8 cellular contexts compared by ENCODE assay signal in the genomic region with DNA sequence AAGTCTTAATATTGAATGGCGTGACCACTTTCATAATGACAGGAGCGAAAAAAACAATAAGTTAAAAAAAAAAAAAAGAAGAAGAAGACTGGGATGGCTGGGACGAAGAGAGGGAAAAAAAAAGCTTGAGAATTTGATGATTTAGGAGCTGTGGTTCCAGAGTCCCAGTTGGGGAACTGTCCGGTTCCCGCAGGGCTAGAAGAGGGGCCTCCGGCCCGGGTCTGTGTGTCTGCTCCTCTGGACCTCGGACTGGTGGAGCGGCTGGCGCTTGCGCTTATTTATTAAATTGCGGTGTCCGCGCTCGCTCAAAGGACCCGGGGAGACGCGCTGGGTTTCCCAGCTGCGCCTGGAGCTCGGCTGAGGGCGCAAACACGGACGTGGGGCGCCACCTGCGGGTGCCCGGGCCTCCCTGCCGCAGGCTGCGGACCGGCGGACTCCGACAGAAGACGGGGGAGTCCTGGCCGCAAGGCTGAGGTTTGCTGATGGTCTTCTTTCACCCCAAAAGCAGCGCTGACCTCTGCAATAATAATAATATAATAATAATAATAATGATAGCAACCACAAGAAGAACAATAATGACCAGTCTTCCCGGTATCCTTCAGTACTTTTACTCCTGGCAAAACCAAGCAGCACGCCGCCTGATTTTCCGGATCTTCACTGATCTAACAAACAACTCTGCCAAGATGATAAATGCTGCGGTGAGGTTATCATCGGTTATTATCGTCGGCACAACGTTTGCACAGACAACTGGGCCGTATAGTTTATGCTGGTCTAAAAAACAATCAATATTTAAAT. TPM values are rescaled to one million over a fixed set of nuclear protein-coding genes. Genes with fewer than 3 reads are reported as not detected.
DNase-seq lines count a peak whose midpoint lies in the region; ATAC-seq and TF ChIP-seq lines count a peak whose summit lies in the region.

A gene (minus strand): TSS at position 251 of the 795 bp plus-strand sequence. CDS start 2,182 bp downstream, outside the sequence.

- peak within 1 kb of the TSS in 3 of 8 donors; percentile 8 to 27 (median 16) for H3K4me3 Mint-ChIP-seq in CD4-positive, alpha-beta memory T cell

- H3K4me1 Mint-ChIP-seq in CD4-positive, alpha-beta memory T cell = peaks cover 0 to 17% (median 1%) of the 10 kb centered on the region in 4 donors

- DNase-seq in A673 (ENCODE audit: low spot score) = peak; percentile 86
- DNase-seq in NCI-H128 (lab: John Stamatoyannopoulos, UW; ENCODE audit: unreplicated experiment) = peak; percentile 79
- peak; percentile 56 for DNase-seq in fibroblast of the aortic adventitia (ENCODE audit: low read depth)
- DNase-seq in omental fat pad (ENCODE audit: low spot score) = no peak
- DNase-seq in CD4-positive, alpha-beta memory T cell = no peak

- POLR2A ChIA-PET in A673 (lab: Charles Lee; ENCODE audit: low non-redundant PET) = no interaction called here
- POLR2A ChIA-PET in CD4-positive, alpha-beta memory T cell (lab: Charles Lee; ENCODE audit: partially characterized antibody) = no interaction called here

- BruUV-seq in A673 (replicated peaks; lab: Mats Ljungman, UMichigan) = no TSS peak

- peaks cover 13 to 23% of the 10 kb centered on the region in 2 donors for H3K27me3 Mint-ChIP-seq in CD4-positive, alpha-beta memory T cell

- no peak within 1 kb of the TSS for H3K27ac ChIP-seq in A673 (ENCODE audit: low read depth, low read length, poor library complexity, severe bottlenecking)
- no peak within 1 kb of the TSS for H3K27ac ChIP-seq in CD4-positive, alpha-beta memory T cell (ENCODE audit: low read depth, low read length)

- no peak within 1 kb of the TSS for H3K27ac Mint-ChIP-seq in CD4-positive, alpha-beta memory T cell

- peak; percentile 84 for TF ChIP-seq CTCF in A673 (conservative IDR thresholded peaks at IDR 0.05; ENCODE audit: low read depth, low read length)
- TF ChIP-seq CTCF in GM12875 (IDR thresholded peaks at IDR 0.05; ENCODE audit: borderline replicate concordance, insufficient read depth, low read depth, low read length) = peak; percentile 87
- TF ChIP-seq CTCF in WI38 (IDR thresholded peaks at IDR 0.05; ENCODE audit: low read depth, low read length) = peak; percentile 72
- TF ChIP-seq CTCF in fibroblast of the aortic adventitia (IDR thresholded peaks at IDR 0.05; ENCODE audit: insufficient read depth, low read length) = peak; percentile 86
- peak in 1 of 3 donors; percentile 13 for TF ChIP-seq CTCF in omental fat pad (IDR thresholded peaks at IDR 0.05)

- H3K9me3 ChIP-seq in A673 (ENCODE audit: low read depth, low read length, poor library complexity, severe bottlenecking) = no peaks in the 10 kb centered on the region
- no peaks in the 10 kb centered on the region for H3K9me3 ChIP-seq in CD4-positive, alpha-beta memory T cell (ENCODE audit: control insufficient read depth in 1 of 2, low read length in 2 of 2)

- peaks cover 0 to 9% (median 3%) of the 10 kb centered on the region in 8 donors for H3K9me3 Mint-ChIP-seq in CD4-positive, alpha-beta memory T cell

- H3K36me3 Mint-ChIP-seq in CD4-positive, alpha-beta memory T cell = no peaks in the 10 kb centered on the region

- H3K4me3 ChIP-seq in A673 (ENCODE audit: low read depth, low read length, poor library complexity, severe bottlenecking) (peak within 1 kb of the TSS; percentile 51), GM12875 (ENCODE audit: low read depth, low read length) (no peak within 1 kb of the TSS), WI38 (ENCODE audit: low read depth, low read length) (peak within 1 kb of the TSS; percentile 42), fibroblast of the aortic adventitia (ENCODE audit: low read depth, low read length) (peak within 1 kb of the TSS; percentile 50)
- H3K4me3 ChIP-seq in CD4-positive, alpha-beta memory T cell (ENCODE audit: low read length in 2 of 2) = no peak within 1 kb of the TSS

- CTCF ChIA-PET in A673 (lab: Charles Lee) = interaction anchor here (0.7 to 1.9 kb wide), 2 partner anchors 1146 to 1694 kb away, joined by 5 to 9 read pairs; no protein-coding TSS in a partner anchor
- CTCF ChIA-PET in CD4-positive, alpha-beta memory T cell (lab: Charles Lee; ENCODE audit: partially characterized antibody) = no interaction called here

- peak; percentile 97 for ATAC-seq in HG02763 (IDR thresholded peaks at IDR 0.05; ENCODE audit: unreplicated experiment)
- peak; percentile 85 for ATAC-seq in omental fat pad (ENCODE audit: low FRiP score)

- H3K4me1 ChIP-seq in A673 (ENCODE audit: insufficient read depth, low read length, poor library complexity, severe bottlenecking) = peaks cover 7% of the 10 kb centered on the region
- no peaks in the 10 kb centered on the region for H3K4me1 ChIP-seq in CD4-positive, alpha-beta memory T cell (ENCODE audit: insufficient read depth, low read length)

- peaks cover 22% of the 10 kb centered on the region for H3K27me3 ChIP-seq in A673 (replicated peaks; ENCODE audit: insufficient read depth, low read depth, low read length, poor library complexity)
- H3K27me3 ChIP-seq in CD4-positive, alpha-beta memory T cell (ENCODE audit: insufficient read depth, low read length) = no peaks in the 10 kb centered on the region

- no peaks in the 10 kb centered on the region for H3K36me3 ChIP-seq in A673 (ENCODE audit: insufficient read depth, low read length, poor library complexity, severe bottlenecking)
- H3K36me3 ChIP-seq in CD4-positive, alpha-beta memory T cell (ENCODE audit: insufficient read depth, low read length) = no peaks in the 10 kb centered on the region

- intact Hi-C loops in A673 (cut with micrococcal nuclease; ENCODE audit: unreplicated experiment) = loop anchor here (5.0 to 10.0 kb wide), 4 partner anchors 449 to 1842 kb away; no protein-coding TSS in a partner anchor
- intact Hi-C loops in CD4-positive, alpha-beta memory T cell (cut with micrococcal nuclease) = no loop called here

RNA-seq across cellular contexts. Expression of the gene that starts here (rescaled TPM):
- 7.5 and 9.7 TPM in 2 replicates for total RNA-seq in A673 (2021)
- 0.27 and 0.33 TPM in 2 replicates for total RNA-seq in fibroblast of the aortic adventitia (ENCODE audit: low replicate concordance)
- 1 to 10 TPM in 1 of 4 donors, under 1 TPM in 2, not detected in 1; 0.19 to 3.0 (median 0.72) TPM for total RNA-seq in omental fat pad
- total RNA-seq in CD4-positive, alpha-beta memory T cell = not detected
- not detected for polyA plus RNA-seq in CD4-positive, alpha-beta memory T cell

Comparison
In these comparisons a context has a peak if more than half of its experiments do, and no peak if none do; other contexts are left out.
1. Peak in DNase-seq and H3K4me3 ChIP-seq in fibroblast of the aortic adventitia; RNA of the gene not detected or under 1 TPM.
2. DNase-seq: peak in A673 (single experiment) and NCI-H128 (single experiment); none in omental fat pad (single experiment) and CD4-positive, alpha-beta memory T cell (0 of 5).
3. H3K4me3 ChIP-seq: peak in A673 (single experiment) and WI38 (single experiment); none in GM12875 (single experiment) and CD4-positive, alpha-beta memory T cell (0 of 2).